ENCODE assay signal across 13 cellular contexts in genomic region chr2:73059106-73059505, GRCh38.
"Had no signal": no experiment of that assay in that cellular context is flagged by ENCODE, and none has a peak within 500 bp of the region (broad histone marks: within the 10 kb centered on the region; RNA-seq: fewer than 3 reads in every experiment).

No MANE protein-coding gene starts in this region.

- H3K36me3 ChIP-seq: cardiac muscle cell, uterus had no signal

- H3K4me1 ChIP-seq: uterus had no signal

- H3K4me3 ChIP-seq: cardiac muscle cell, stomach, tibial artery, uterus had no signal

- H3K27me3 ChIP-seq: cardiac muscle cell, stomach, tibial artery, uterus had no signal

- ATAC-seq: effector memory CD8-positive, alpha-beta T cell had no signal

- DNase-seq: activated effector memory CD4-positive, alpha-beta T cell treated with anti-CD3 and anti-CD28 coated beads, Interleukin-2, amount 50 U/mL, for 16 hours; aorta; cortex of kidney; effector memory CD8-positive, alpha-beta T cell; immature natural killer cell; mammary epithelial cell; nephron progenitor cell; stimulated activated CD4-positive, alpha-beta T cell treated with anti-CD3 and anti-CD28 coated beads, Interleukin-15, amount 100 ng/mL, for 24 hours; stimulated activated CD4-positive, alpha-beta T cell treated with anti-CD3 and anti-CD28 coated beads, Interleukin-4, amount 100 ng/mL, for 4 hours; stomach; tibial artery; uterus had no signal

- H3K27ac ChIP-seq: cardiac muscle cell, stomach, tibial artery, uterus had no signal
